ENCODE assay signal across 18 cellular contexts in the genomic region with DNA sequence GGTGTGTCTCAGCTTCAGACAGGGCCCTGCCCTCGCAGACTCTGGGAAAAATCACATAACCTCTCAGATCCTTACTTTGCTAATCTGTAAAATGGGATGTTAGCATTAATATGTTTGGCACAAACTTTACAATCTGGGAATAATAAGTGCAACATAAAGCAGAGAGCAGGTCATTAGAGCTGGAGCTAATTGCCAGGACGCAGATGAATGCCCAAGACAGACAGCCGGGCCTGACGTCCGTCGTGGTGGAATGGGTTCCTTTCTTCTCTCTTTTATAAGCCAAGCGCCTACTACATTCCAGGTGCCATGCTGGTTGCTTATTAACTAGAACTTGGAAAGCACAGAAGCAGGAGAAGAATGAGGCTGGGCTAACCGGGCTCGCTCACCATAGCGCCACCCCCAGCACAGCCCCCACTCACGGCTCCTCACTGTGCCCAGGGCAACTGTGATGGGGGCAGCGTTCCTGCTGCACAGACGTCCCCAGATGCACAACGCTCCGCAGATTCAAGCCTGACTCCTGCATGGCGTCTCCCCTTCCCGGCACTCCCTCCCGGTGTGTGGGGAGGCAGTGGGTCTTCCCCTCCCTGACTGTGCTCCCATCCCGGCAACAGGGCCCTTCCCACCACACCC. TPM values are rescaled to one million over a fixed set of nuclear protein-coding genes. Genes with fewer than 3 reads are reported as not detected.
DNase-seq lines count a peak whose midpoint lies in the region; ATAC-seq, FAIRE-seq and TF ChIP-seq lines count a peak whose summit lies in the region.
"Had no signal": no experiment of that assay in that cellular context is flagged by ENCODE, and none has a peak within 500 bp of the region (broad histone marks: within the 10 kb centered on the region; RNA-seq: fewer than 3 reads in every experiment).

No MANE protein-coding gene starts in this region.

- TF ChIP-seq CTCF in Caco-2 (IDR thresholded peaks at IDR 0.05; ENCODE audit: insufficient read depth in 1 of 2, low read depth in 1 of 2, low read length in 1 of 2, severe bottlenecking in 1 of 2, unreplicated experiment in 1 of 2) (no peak), pancreas (IDR thresholded peaks at IDR 0.05) (no peak)

- H3K4me1 Mint-ChIP-seq in Caco-2 (ENCODE audit: low read depth, unreplicated experiment) = peaks cover 47% of the 10 kb centered on the region
- H3K4me1 Mint-ChIP-seq: activated CD4-positive, alpha-beta T cell treated with anti-CD3 and anti-CD28 coated beads, Interleukin-2, amount 10 ng/mL, durations not matched to agents 24 days and 14 days had no signal

- peak overlapping the region; percentile 54 for H3K4me3 Mint-ChIP-seq in Caco-2 (ENCODE audit: unreplicated experiment)
- H3K4me3 Mint-ChIP-seq: activated CD4-positive, alpha-beta T cell treated with anti-CD3 and anti-CD28 coated beads, Interleukin-2, amount 10 ng/mL, durations not matched to agents 24 days and 14 days; dendritic cell treated with granulocyte-macrophage colony-stimulating factor and Interleukin-4, amounts not matched to agents 40 ng/mL and 50 ng/mL, for 4 days; stimulated activated naive CD8-positive, alpha-beta T cell treated with anti-CD3 and anti-CD28 coated beads, Interleukin-15, Interleukin-2, amounts not matched to agents 100 ng/mL and 50 ng/mL, for 24 hours had no signal

- no peaks in the 10 kb centered on the region for H3K27me3 ChIP-seq in Caco-2 (replicated peaks; ENCODE audit: control insufficient read depth, insufficient read depth, low read length)
- no peaks in the 10 kb centered on the region for H3K27me3 ChIP-seq in pancreas

- peaks cover 23% of the 10 kb centered on the region for H3K9me3 Mint-ChIP-seq in Caco-2 (ENCODE audit: unreplicated experiment)

- peak overlapping the region; percentile 99 for H3K27ac Mint-ChIP-seq in Caco-2 (ENCODE audit: unreplicated experiment)
- H3K27ac Mint-ChIP-seq: activated CD4-positive, alpha-beta T cell treated with anti-CD3 and anti-CD28 coated beads, Interleukin-2, amount 10 ng/mL, durations not matched to agents 24 days and 14 days; dendritic cell treated with granulocyte-macrophage colony-stimulating factor and Interleukin-4, amounts not matched to agents 40 ng/mL and 50 ng/mL, for 4 days; stimulated activated naive CD8-positive, alpha-beta T cell treated with anti-CD3 and anti-CD28 coated beads, Interleukin-15, Interleukin-2, amounts not matched to agents 100 ng/mL and 50 ng/mL, for 24 hours had no signal

- CTCF ChIA-PET in Caco-2 (lab: Charles Lee) = no interaction called here

- no TSS peak for BruUV-seq in Caco-2 (replicated peaks; lab: Mats Ljungman, UMichigan)

- POLR2A ChIA-PET in Caco-2 (lab: Charles Lee) = no interaction called here

- no peak for FAIRE-seq in pancreas (lab: Jason Lieb, UNC)
- FAIRE-seq: GM12892 had no signal

- H3K9me3 ChIP-seq in Caco-2 = peaks cover 13% of the 10 kb centered on the region
- H3K9me3 ChIP-seq in pancreas = no peaks in the 10 kb centered on the region

- DNase-seq in Caco-2 (peak in 1 of 2 experiments; percentile 53), SW480 (ENCODE audit: low spot score) (peak; percentile 27), left kidney (ENCODE audit: low read depth, low spot score) (peak; percentile 89), pancreas (peak; percentile 52 to 78 (median 64)), anterior cingulate cortex (lab: John Stamatoyannopoulos, UW) (no peak)
- DNase-seq: activated CD4-positive, alpha-beta T cell treated with anti-CD3 and anti-CD28 coated beads, Interleukin-2, amount 10 ng/mL, durations not matched to agents 24 days and 14 days; activated naive CD4-positive, alpha-beta T cell treated with anti-CD3 and anti-CD28 coated beads, Interleukin-2, amount 50 U/mL, for 16 hours; GDM1; NCI-H446; SHP77 treated with DMSO at 0.1 percent for 48 hours; stimulated activated CD4-positive, alpha-beta T cell treated with anti-CD3 and anti-CD28 coated beads, Interleukin-15, amount 100 ng/mL, for 24 hours; T-helper 9 cell had no signal

- 11 to 19% methylated on average over 19 of the region's 19 CpGs for WGBS in pancreas, 2 donors

- H3K27ac ChIP-seq in pancreas = peak overlapping the region; percentile 75 to 89 (median 78)

- H3K4me3 ChIP-seq in Caco-2 (ENCODE audit: low read depth, low read length) = no peak overlapping the region
- peak overlapping the region in 2 of 4 donors; percentile 26 to 29 for H3K4me3 ChIP-seq in pancreas

- H3K36me3 ChIP-seq in Caco-2 (ENCODE audit: control insufficient read depth, insufficient read depth, low read length) = 0 out of 2 replicates have a peak, but pooled peaks cover 2% of the 10 kb centered on the region
- H3K36me3 ChIP-seq in pancreas = no peaks in the 10 kb centered on the region

- H3K4me1 ChIP-seq in Caco-2 = peaks cover 40% of the 10 kb centered on the region
- H3K4me1 ChIP-seq in pancreas = peaks cover 27 to 34% (median 31%) of the 10 kb centered on the region in 3 donors

- ATAC-seq in pancreas = peak; percentile 34 to 70 (median 65)
- ATAC-seq in esophagus mucosa = no peak
- no peak for ATAC-seq in HG03460 (IDR thresholded peaks at IDR 0.05; ENCODE audit: unreplicated experiment)
- ATAC-seq in GM21737 (IDR thresholded peaks at IDR 0.05; ENCODE audit: unreplicated experiment) = no peak

- peaks cover 61% of the 10 kb centered on the region for H3K36me3 Mint-ChIP-seq in Caco-2 (ENCODE audit: insufficient read depth, unreplicated experiment)

- intact Hi-C loops in Caco-2 (cut with micrococcal nuclease; ENCODE audit: unreplicated experiment) = loop anchor here (5.0 kb wide), 1 partner anchor 53 kb away; no protein-coding TSS in a partner anchor
- intact Hi-C loops in pancreas (cut with DNase I) = no loop called here

- H3K27me3 Mint-ChIP-seq in Caco-2 (ENCODE audit: insufficient read depth, unreplicated experiment) = no peaks in the 10 kb centered on the region

RNA-seq across cellular contexts. Expression of a gene that starts 43.9 kb away (rescaled TPM):
- total RNA-seq in Caco-2 (2022) = 73.9 and 78.4 TPM in 2 replicates
- total RNA-seq in pancreas = 10 to 100 TPM; 15.0 to 27.6 (median 20.8) TPM
- 10 to 100 TPM; 53.9 to 58.0 TPM for polyA plus RNA-seq in pancreas
- 19.8 TPM for total RNA-seq in esophagus mucosa

Comparison
In these comparisons a context has a peak if more than half of its experiments do, and no peak if none do; other contexts are left out.
1. DNase-seq: peak in SW480 (single experiment), left kidney (single experiment) and pancreas (6 of 6); none in anterior cingulate cortex (0 of 58).
2. ATAC-seq: peak in pancreas (4 of 4); none in esophagus mucosa (single experiment), HG03460 (single experiment) and GM21737 (single experiment).